ENCODE assay signal across 16 cellular contexts in genomic region chr10:7622969-7623368, GRCh38.
A peak's percentile ranks its signal among the peaks of the same experiment; 100 is the strongest.
DNase-seq lines count a peak whose midpoint lies in the region; ATAC-seq and TF ChIP-seq lines count a peak whose summit lies in the region.
"Had no signal": no experiment of that assay in that cellular context is flagged by ENCODE, and none has a peak within 500 bp of the region (broad histone marks: within the 10 kb centered on the region; RNA-seq: fewer than 3 reads in every experiment).

No MANE protein-coding gene starts in this region.

- ATAC-seq in HG03045 (IDR thresholded peaks at IDR 0.05; ENCODE audit: unreplicated experiment): no peak
- ATAC-seq in GM21723 (IDR thresholded peaks at IDR 0.05; ENCODE audit: unreplicated experiment): no peak
- no peak for ATAC-seq in HG03521 (IDR thresholded peaks at IDR 0.05; ENCODE audit: unreplicated experiment)
- ATAC-seq: naive thymus-derived CD8-positive, alpha-beta T cell; Panc1 had no signal

- peak; percentile 35 for TF ChIP-seq CTCF in GM12873 (IDR thresholded peaks at IDR 0.05; ENCODE audit: insufficient read depth, low read depth, low read length, missing control alignments)

- DNase-seq in SHP77 treated with DMSO at 0.1 percent for 48 hours (lab: John Stamatoyannopoulos, UW) (peak; percentile 5), iPS DF 19.7 (ENCODE audit: low read depth, low spot score) (peak; percentile 47)
- DNase-seq in activated naive CD4-positive, alpha-beta T cell treated with anti-CD3 and anti-CD28 coated beads, Interleukin-2, amount 50 U/mL, for 16 hours: no peak
- DNase-seq: activated CD4-positive, alpha-beta memory T cell treated with anti-CD3 and anti-CD28 coated beads, Interleukin-2, amount 10 ng/mL, durations not matched to agents 7 days and 5 days; activated gamma-delta T cell treated with Interleukin-2 at 50 U/mL for 16 hours; CD4-positive, CD25-positive, alpha-beta regulatory T cell; islet precursor cell; naive thymus-derived CD8-positive, alpha-beta T cell; NCI-H2029 treated with DMSO at 0.1 percent for 48 hours; right lobe of liver had no signal

- no peak overlapping the region for H3K27ac ChIP-seq in BLaER1 treated with 17β-estradiol and CSF1 and Interleukin-3, amounts not matched to agents 10 nM and 100 nM
- H3K27ac ChIP-seq: right lobe of liver had no signal

- no peaks in the 10 kb centered on the region for H3K36me3 ChIP-seq in BLaER1 treated with 17β-estradiol and CSF1 and Interleukin-3, amounts not matched to agents 10 nM and 100 nM
- H3K36me3 ChIP-seq: right lobe of liver had no signal

- H3K9me3 ChIP-seq in BLaER1 treated with 17β-estradiol and CSF1 and Interleukin-3, amounts not matched to agents 10 nM and 100 nM (replicated peaks in 1 of 11): no peaks in the 10 kb centered on the region
- H3K9me3 ChIP-seq: right lobe of liver had no signal

- H3K4me1 ChIP-seq in BLaER1 treated with 17β-estradiol and CSF1 and Interleukin-3, amounts not matched to agents 10 nM and 100 nM: peaks cover 10 to 18% (median 17%) of the 10 kb centered on the region in 10 experiments
- H3K4me1 ChIP-seq: right lobe of liver had no signal

- H3K27me3 ChIP-seq in BLaER1 treated with 17β-estradiol and CSF1 and Interleukin-3, amounts not matched to agents 10 nM and 100 nM: no peaks in the 10 kb centered on the region
- H3K27me3 ChIP-seq: right lobe of liver had no signal

- H4K20me1 ChIP-seq in BLaER1 treated with 17β-estradiol and CSF1 and Interleukin-3, amounts not matched to agents 10 nM and 100 nM: no peaks in the 10 kb centered on the region

- H3K4me2 ChIP-seq in BLaER1 treated with 17β-estradiol and CSF1 and Interleukin-3, amounts not matched to agents 10 nM and 100 nM: peak overlapping the region in 8 of 11 experiments; percentile 2 to 53 (median 24); a peak in 10 of 22 replicates

- H3K9ac ChIP-seq in BLaER1 treated with 17β-estradiol and CSF1 and Interleukin-3, amounts not matched to agents 10 nM and 100 nM: no peak overlapping the region

- no peak overlapping the region for H3K4me3 ChIP-seq in BLaER1 treated with 17β-estradiol and CSF1 and Interleukin-3, amounts not matched to agents 10 nM and 100 nM
- H3K4me3 ChIP-seq: right lobe of liver had no signal
